In the genomic region with DNA sequence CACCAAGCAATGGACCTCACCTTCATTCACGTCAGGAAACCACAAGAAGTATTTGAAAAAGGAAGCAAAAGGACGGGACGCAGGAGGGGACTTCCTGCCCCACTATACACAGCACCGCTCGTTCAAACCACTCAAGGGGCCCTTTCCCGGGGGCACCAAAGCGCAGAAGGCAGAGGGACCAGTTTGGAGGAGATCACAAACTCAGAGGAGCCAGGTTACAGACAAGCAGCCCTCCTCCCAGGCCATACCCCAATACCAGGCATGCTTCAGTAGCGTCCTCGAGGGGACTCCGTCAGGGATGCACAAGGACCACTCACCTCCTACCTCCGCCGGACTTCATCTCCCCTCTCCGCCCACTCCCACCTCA, we compare ENCODE assay signal across 1 cellular context.
TF ChIP-seq lines count a peak whose summit lies in the region.

No MANE protein-coding gene starts in this region.

TF ChIP-seq in K562, 482 proteins besides CTCF, POLR2A, EP300 and RAD21 (continued from another document and continues in another):
- TF ChIP-seq, protein P1, sequence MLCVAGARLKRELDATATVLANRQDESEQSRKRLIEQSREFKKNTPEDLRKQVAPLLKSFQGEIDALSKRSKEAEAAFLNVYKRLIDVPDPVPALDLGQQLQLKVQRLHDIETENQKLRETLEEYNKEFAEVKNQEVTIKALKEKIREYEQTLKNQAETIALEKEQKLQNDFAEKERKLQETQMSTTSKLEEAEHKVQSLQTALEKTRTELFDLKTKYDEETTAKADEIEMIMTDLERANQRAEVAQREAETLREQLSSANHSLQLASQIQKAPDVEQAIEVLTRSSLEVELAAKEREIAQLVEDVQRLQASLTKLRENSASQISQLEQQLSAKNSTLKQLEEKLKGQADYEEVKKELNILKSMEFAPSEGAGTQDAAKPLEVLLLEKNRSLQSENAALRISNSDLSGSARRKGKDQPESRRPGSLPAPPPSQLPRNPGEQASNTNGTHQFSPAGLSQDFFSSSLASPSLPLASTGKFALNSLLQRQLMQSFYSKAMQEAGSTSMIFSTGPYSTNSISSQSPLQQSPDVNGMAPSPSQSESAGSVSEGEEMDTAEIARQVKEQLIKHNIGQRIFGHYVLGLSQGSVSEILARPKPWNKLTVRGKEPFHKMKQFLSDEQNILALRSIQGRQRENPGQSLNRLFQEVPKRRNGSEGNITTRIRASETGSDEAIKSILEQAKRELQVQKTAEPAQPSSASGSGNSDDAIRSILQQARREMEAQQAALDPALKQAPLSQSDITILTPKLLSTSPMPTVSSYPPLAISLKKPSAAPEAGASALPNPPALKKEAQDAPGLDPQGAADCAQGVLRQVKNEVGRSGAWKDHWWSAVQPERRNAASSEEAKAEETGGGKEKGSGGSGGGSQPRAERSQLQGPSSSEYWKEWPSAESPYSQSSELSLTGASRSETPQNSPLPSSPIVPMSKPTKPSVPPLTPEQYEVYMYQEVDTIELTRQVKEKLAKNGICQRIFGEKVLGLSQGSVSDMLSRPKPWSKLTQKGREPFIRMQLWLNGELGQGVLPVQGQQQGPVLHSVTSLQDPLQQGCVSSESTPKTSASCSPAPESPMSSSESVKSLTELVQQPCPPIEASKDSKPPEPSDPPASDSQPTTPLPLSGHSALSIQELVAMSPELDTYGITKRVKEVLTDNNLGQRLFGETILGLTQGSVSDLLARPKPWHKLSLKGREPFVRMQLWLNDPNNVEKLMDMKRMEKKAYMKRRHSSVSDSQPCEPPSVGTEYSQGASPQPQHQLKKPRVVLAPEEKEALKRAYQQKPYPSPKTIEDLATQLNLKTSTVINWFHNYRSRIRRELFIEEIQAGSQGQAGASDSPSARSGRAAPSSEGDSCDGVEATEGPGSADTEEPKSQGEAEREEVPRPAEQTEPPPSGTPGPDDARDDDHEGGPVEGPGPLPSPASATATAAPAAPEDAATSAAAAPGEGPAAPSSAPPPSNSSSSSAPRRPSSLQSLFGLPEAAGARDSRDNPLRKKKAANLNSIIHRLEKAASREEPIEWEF (CRISPR knock-in tag; IDR thresholded peaks at IDR 0.05), result no peak
- TF ChIP-seq NR2C2 (CRISPR knock-in tag; IDR thresholded peaks at IDR 0.05) (0 out of 2 replicates have a peak, but pooled peaks have one; percentile 17), NR2C2 (tag; IDR thresholded peaks at IDR 0.05) (no peak), TOE1 (IDR thresholded peaks at IDR 0.05; ENCODE audit: borderline replicate concordance) (0 out of 2 replicates have a peak, but pooled peaks have one; percentile 40), TOE1 (CRISPR knock-in tag; IDR thresholded peaks at IDR 0.05; ENCODE audit: borderline replicate concordance, low read depth) (0 out of 2 replicates have a peak, but pooled peaks have one; percentile 65), NCOR1 (IDR thresholded peaks at IDR 0.05) (no peak), SPI1 (IDR thresholded peaks at IDR 0.05; ENCODE audit: borderline replicate concordance, low read depth, low read length) (no peak), TAF9B (IDR thresholded peaks at IDR 0.05; ENCODE audit: partially characterized antibody) (no peak), ZNF282 (CRISPR knock-in tag; IDR thresholded peaks at IDR 0.05) (no peak), KLF16 (IDR thresholded peaks at IDR 0.05) (no peak), TGIF2 (CRISPR knock-in tag; IDR thresholded peaks at IDR 0.05) (no peak), ZNF583 (CRISPR knock-in tag; IDR thresholded peaks at IDR 0.05) (no peak), MAZ (CRISPR knock-in tag; conservative IDR thresholded peaks at IDR 0.05 in 1 of 2, IDR thresholded peaks at IDR 0.05 in 1 of 2) (no peak), ERF (CRISPR knock-in tag; IDR thresholded peaks at IDR 0.05) (no peak), RBM22 (IDR thresholded peaks at IDR 0.05; ENCODE audit: low read depth, low read length, poor library complexity, severe bottlenecking) (no peak), NFATC3 (IDR thresholded peaks at IDR 0.05) (no peak), SAP30 (IDR thresholded peaks at IDR 0.05; ENCODE audit: borderline replicate concordance, insufficient read depth, low read depth, low read length, poor library complexity, severe bottlenecking) (peak; percentile 28), ZC3H4 (CRISPR knock-in tag; IDR thresholded peaks at IDR 0.05; ENCODE audit: borderline replicate concordance) (no peak), CBFA2T2 (conservative IDR thresholded peaks at IDR 0.05) (no peak), U2AF2 (optimal IDR thresholded peaks at IDR 0.05; ENCODE audit: low read depth, low read length) (no peak), NFXL1 (CRISPR knock-in tag; IDR thresholded peaks at IDR 0.05) (no peak), RFX5 (IDR thresholded peaks at IDR 0.05; ENCODE audit: low read depth, low read length) (no peak), ASH1L (IDR thresholded peaks at IDR 0.05; ENCODE audit: borderline replicate concordance, low read depth, partially characterized antibody) (no peak), ZNF253 (CRISPR knock-in tag; conservative IDR thresholded peaks at IDR 0.05) (no peak)
- TF ChIP-seq, protein P2, sequence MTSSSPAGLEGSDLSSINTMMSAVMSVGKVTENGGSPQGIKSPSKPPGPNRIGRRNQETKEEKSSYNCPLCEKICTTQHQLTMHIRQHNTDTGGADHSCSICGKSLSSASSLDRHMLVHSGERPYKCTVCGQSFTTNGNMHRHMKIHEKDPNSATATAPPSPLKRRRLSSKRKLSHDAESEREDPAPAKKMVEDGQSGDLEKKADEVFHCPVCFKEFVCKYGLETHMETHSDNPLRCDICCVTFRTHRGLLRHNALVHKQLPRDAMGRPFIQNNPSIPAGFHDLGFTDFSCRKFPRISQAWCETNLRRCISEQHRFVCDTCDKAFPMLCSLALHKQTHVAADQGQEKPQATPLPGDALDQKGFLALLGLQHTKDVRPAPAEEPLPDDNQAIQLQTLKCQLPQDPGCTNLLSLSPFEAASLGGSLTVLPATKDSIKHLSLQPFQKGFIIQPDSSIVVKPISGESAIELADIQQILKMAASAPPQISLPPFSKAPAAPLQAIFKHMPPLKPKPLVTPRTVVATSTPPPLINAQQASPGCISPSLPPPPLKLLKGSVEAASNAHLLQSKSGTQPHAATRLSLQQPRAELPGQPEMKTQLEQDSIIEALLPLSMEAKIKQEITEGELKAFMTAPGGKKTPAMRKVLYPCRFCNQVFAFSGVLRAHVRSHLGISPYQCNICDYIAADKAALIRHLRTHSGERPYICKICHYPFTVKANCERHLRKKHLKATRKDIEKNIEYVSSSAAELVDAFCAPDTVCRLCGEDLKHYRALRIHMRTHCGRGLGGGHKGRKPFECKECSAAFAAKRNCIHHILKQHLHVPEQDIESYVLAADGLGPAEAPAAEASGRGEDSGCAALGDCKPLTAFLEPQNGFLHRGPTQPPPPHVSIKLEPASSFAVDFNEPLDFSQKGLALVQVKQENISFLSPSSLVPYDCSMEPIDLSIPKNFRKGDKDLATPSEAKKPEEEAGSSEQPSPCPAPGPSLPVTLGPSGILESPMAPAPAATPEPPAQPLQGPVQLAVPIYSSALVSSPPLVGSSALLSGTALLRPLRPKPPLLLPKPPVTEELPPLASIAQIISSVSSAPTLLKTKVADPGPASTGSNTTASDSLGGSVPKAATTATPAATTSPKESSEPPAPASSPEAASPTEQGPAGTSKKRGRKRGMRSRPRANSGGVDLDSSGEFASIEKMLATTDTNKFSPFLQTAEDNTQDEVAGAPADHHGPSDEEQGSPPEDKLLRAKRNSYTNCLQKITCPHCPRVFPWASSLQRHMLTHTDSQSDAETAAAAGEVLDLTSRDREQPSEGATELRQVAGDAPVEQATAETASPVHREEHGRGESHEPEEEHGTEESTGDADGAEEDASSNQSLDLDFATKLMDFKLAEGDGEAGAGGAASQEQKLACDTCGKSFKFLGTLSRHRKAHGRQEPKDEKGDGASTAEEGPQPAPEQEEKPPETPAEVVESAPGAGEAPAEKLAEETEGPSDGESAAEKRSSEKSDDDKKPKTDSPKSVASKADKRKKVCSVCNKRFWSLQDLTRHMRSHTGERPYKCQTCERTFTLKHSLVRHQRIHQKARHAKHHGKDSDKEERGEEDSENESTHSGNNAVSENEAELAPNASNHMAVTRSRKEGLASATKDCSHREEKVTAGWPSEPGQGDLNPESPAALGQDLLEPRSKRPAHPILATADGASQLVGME (CRISPR knock-in tag; IDR thresholded peaks at IDR 0.05), result no peak
- TF ChIP-seq, protein P3, sequence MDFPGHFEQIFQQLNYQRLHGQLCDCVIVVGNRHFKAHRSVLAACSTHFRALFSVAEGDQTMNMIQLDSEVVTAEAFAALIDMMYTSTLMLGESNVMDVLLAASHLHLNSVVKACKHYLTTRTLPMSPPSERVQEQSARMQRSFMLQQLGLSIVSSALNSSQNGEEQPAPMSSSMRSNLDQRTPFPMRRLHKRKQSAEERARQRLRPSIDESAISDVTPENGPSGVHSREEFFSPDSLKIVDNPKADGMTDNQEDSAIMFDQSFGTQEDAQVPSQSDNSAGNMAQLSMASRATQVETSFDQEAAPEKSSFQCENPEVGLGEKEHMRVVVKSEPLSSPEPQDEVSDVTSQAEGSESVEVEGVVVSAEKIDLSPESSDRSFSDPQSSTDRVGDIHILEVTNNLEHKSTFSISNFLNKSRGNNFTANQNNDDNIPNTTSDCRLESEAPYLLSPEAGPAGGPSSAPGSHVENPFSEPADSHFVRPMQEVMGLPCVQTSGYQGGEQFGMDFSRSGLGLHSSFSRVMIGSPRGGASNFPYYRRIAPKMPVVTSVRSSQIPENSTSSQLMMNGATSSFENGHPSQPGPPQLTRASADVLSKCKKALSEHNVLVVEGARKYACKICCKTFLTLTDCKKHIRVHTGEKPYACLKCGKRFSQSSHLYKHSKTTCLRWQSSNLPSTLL (IDR thresholded peaks at IDR 0.05), result peak; percentile 67; the same call in 1 of the 2 replicates
- TF ChIP-seq, protein P4, sequence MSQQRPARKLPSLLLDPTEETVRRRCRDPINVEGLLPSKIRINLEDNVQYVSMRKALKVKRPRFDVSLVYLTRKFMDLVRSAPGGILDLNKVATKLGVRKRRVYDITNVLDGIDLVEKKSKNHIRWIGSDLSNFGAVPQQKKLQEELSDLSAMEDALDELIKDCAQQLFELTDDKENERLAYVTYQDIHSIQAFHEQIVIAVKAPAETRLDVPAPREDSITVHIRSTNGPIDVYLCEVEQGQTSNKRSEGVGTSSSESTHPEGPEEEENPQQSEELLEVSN (IDR thresholded peaks at IDR 0.05; ENCODE audit: borderline replicate concordance in 1 of 2, extremely low read depth in 1 of 2, insufficient read depth in 1 of 2, insufficient read length in 1 of 2, low read depth in 1 of 2, low read length in 1 of 2, poor library complexity in 1 of 2, severe bottlenecking in 1 of 2), result peak in 1 of 2 experiments; percentile 5
- TF ChIP-seq, protein P5, sequence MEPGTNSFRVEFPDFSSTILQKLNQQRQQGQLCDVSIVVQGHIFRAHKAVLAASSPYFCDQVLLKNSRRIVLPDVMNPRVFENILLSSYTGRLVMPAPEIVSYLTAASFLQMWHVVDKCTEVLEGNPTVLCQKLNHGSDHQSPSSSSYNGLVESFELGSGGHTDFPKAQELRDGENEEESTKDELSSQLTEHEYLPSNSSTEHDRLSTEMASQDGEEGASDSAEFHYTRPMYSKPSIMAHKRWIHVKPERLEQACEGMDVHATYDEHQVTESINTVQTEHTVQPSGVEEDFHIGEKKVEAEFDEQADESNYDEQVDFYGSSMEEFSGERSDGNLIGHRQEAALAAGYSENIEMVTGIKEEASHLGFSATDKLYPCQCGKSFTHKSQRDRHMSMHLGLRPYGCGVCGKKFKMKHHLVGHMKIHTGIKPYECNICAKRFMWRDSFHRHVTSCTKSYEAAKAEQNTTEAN (CRISPR knock-in tag; IDR thresholded peaks at IDR 0.05), result 0 out of 2 replicates have a peak, but pooled peaks have one; percentile 23
- TF ChIP-seq, protein P6, sequence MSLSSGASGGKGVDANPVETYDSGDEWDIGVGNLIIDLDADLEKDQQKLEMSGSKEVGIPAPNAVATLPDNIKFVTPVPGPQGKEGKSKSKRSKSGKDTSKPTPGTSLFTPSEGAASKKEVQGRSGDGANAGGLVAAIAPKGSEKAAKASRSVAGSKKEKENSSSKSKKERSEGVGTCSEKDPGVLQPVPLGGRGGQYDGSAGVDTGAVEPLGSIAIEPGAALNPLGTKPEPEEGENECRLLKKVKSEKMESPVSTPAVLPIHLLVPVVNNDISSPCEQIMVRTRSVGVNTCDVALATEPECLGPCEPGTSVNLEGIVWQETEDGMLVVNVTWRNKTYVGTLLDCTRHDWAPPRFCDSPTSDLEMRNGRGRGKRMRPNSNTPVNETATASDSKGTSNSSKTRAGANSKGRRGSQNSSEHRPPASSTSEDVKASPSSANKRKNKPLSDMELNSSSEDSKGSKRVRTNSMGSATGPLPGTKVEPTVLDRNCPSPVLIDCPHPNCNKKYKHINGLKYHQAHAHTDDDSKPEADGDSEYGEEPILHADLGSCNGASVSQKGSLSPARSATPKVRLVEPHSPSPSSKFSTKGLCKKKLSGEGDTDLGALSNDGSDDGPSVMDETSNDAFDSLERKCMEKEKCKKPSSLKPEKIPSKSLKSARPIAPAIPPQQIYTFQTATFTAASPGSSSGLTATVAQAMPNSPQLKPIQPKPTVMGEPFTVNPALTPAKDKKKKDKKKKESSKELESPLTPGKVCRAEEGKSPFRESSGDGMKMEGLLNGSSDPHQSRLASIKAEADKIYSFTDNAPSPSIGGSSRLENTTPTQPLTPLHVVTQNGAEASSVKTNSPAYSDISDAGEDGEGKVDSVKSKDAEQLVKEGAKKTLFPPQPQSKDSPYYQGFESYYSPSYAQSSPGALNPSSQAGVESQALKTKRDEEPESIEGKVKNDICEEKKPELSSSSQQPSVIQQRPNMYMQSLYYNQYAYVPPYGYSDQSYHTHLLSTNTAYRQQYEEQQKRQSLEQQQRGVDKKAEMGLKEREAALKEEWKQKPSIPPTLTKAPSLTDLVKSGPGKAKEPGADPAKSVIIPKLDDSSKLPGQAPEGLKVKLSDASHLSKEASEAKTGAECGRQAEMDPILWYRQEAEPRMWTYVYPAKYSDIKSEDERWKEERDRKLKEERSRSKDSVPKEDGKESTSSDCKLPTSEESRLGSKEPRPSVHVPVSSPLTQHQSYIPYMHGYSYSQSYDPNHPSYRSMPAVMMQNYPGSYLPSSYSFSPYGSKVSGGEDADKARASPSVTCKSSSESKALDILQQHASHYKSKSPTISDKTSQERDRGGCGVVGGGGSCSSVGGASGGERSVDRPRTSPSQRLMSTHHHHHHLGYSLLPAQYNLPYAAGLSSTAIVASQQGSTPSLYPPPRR (CRISPR knock-in tag; IDR thresholded peaks at IDR 0.05; ENCODE audit: borderline replicate concordance), result no peak
- TF ChIP-seq, protein P7, sequence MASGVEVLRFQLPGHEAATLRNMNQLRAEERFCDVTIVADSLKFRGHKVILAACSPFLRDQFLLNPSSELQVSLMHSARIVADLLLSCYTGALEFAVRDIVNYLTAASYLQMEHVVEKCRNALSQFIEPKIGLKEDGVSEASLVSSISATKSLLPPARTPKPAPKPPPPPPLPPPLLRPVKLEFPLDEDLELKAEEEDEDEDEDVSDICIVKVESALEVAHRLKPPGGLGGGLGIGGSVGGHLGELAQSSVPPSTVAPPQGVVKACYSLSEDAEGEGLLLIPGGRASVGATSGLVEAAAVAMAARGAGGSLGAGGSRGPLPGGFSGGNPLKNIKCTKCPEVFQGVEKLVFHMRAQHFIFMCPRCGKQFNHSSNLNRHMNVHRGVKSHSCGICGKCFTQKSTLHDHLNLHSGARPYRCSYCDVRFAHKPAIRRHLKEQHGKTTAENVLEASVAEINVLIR (CRISPR knock-in tag; IDR thresholded peaks at IDR 0.05), result no peak
- TF ChIP-seq, protein P8, sequence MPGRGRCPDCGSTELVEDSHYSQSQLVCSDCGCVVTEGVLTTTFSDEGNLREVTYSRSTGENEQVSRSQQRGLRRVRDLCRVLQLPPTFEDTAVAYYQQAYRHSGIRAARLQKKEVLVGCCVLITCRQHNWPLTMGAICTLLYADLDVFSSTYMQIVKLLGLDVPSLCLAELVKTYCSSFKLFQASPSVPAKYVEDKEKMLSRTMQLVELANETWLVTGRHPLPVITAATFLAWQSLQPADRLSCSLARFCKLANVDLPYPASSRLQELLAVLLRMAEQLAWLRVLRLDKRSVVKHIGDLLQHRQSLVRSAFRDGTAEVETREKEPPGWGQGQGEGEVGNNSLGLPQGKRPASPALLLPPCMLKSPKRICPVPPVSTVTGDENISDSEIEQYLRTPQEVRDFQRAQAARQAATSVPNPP (IDR thresholded peaks at IDR 0.05; ENCODE audit: borderline replicate concordance, insufficient read depth, insufficient read length), result no peak
